Comparison of ENCODE assay signal across 9 cellular contexts in genomic region chr1:230568008-230568407, GRCh38.
DNase-seq lines count a peak whose midpoint lies in the region; ATAC-seq, FAIRE-seq and TF ChIP-seq lines count a peak whose summit lies in the region.
"Had no signal": no experiment of that assay in that cellular context is flagged by ENCODE, and none has a peak within 500 bp of the region (broad histone marks: within the 10 kb centered on the region; RNA-seq: fewer than 3 reads in every experiment).

No MANE protein-coding gene starts in this region.

- H3K27ac ChIP-seq in smooth muscle cell (ENCODE audit: low read depth): peak overlapping the region; percentile 31

- H3K4me1 ChIP-seq in smooth muscle cell (ENCODE audit: low read depth): peaks cover 6% of the 10 kb centered on the region

- no peak overlapping the region for H3K4me3 ChIP-seq in LNCaP clone FGC (ENCODE audit: low read depth, low read length)
- no peak overlapping the region for H3K4me3 ChIP-seq in bronchial epithelial cell (ENCODE audit: low read depth, low read length)
- no peak overlapping the region for H3K4me3 ChIP-seq in smooth muscle cell

- H3K9ac ChIP-seq in smooth muscle cell (ENCODE audit: low read depth): no peak overlapping the region

- no peaks in the 10 kb centered on the region for H3K9me3 ChIP-seq in smooth muscle cell (replicated peaks; ENCODE audit: low read depth)

- ATAC-seq in HG03196 (IDR thresholded peaks at IDR 0.05; ENCODE audit: unreplicated experiment): no peak

- H3K4me2 ChIP-seq in smooth muscle cell: no peak overlapping the region

- H3K36me3 ChIP-seq in bronchial epithelial cell (ENCODE audit: control insufficient read depth, insufficient read depth, low read length): no peaks in the 10 kb centered on the region
- no peaks in the 10 kb centered on the region for H3K36me3 ChIP-seq in smooth muscle cell (ENCODE audit: low read depth)

- no peaks in the 10 kb centered on the region for H3K79me2 ChIP-seq in smooth muscle cell (ENCODE audit: low read depth)

- DNase-seq in NCI-H146 (lab: John Stamatoyannopoulos, UW): peak; percentile 12
- DNase-seq in NCI-H146 treated with DMSO at 0.1 percent for 48 hours (lab: John Stamatoyannopoulos, UW; ENCODE audit: unreplicated experiment): no peak
- DNase-seq in LNCaP clone FGC (ENCODE audit: low read depth): no peak
- DNase-seq in bronchial epithelial cell (ENCODE audit: low read depth): peak; percentile 77
- DNase-seq in smooth muscle cell (lab: John Stamatoyannopoulos, UW; ENCODE audit: unreplicated experiment): no peak
- no peak for DNase-seq in globus pallidus (ENCODE audit: low spot score)
- DNase-seq in stimulated activated naive CD4-positive, alpha-beta T cell (lab: John Stamatoyannopoulos, UW): no peak
- DNase-seq: activated B cell treated with CpG ODN at 0.5 μM for 24 hours had no signal

- no peak for FAIRE-seq in bronchial epithelial cell (lab: Jason Lieb, UNC)

- no peaks in the 10 kb centered on the region for H3K27me3 ChIP-seq in bronchial epithelial cell (ENCODE audit: control insufficient read depth, insufficient read depth, low read length)
- peaks cover 25% of the 10 kb centered on the region for H3K27me3 ChIP-seq in smooth muscle cell (ENCODE audit: low read depth)

- peak; percentile 22; the same call in 1 of the 2 replicates for TF ChIP-seq CTCF in LNCaP clone FGC (IDR thresholded peaks at IDR 0.05; ENCODE audit: control insufficient read depth, extremely low read depth, insufficient read depth)
- TF ChIP-seq CTCF in bronchial epithelial cell (IDR thresholded peaks at IDR 0.05; ENCODE audit: insufficient read depth, low read length, severe bottlenecking): peak; percentile 42
- peak; percentile 24 for TF ChIP-seq CTCF in smooth muscle cell (IDR thresholded peaks at IDR 0.05; ENCODE audit: borderline replicate concordance, insufficient read depth, poor library complexity, severe bottlenecking)

- no peaks in the 10 kb centered on the region for H4K20me1 ChIP-seq in smooth muscle cell (ENCODE audit: low read depth)

- H2AFZ ChIP-seq in smooth muscle cell (ENCODE audit: low read depth): no peak overlapping the region

- H3F3A ChIP-seq in smooth muscle cell (ENCODE audit: low read depth): no peaks in the 10 kb centered on the region

- 54% methylated on average over 8 of the region's 8 CpGs for WGBS in smooth muscle cell (ENCODE audit: low lambda C conversion rate)

Comparison
In these comparisons a context has a peak if more than half of its experiments do, and no peak if none do; other contexts are left out.
1. DNase-seq: peak in NCI-H146 (single experiment) and bronchial epithelial cell (single experiment); none in NCI-H146 treated with DMSO at 0.1 percent for 48 hours (single experiment), LNCaP clone FGC (single experiment), smooth muscle cell (single experiment), globus pallidus (single experiment) and stimulated activated naive CD4-positive, alpha-beta T cell (0 of 6).
2. Peak in every context shown above with its lines, with median percentiles within 50 percentile points of each other: CTCF ChIP-seq.